8 cellular contexts compared by ENCODE assay signal in the genomic region with DNA sequence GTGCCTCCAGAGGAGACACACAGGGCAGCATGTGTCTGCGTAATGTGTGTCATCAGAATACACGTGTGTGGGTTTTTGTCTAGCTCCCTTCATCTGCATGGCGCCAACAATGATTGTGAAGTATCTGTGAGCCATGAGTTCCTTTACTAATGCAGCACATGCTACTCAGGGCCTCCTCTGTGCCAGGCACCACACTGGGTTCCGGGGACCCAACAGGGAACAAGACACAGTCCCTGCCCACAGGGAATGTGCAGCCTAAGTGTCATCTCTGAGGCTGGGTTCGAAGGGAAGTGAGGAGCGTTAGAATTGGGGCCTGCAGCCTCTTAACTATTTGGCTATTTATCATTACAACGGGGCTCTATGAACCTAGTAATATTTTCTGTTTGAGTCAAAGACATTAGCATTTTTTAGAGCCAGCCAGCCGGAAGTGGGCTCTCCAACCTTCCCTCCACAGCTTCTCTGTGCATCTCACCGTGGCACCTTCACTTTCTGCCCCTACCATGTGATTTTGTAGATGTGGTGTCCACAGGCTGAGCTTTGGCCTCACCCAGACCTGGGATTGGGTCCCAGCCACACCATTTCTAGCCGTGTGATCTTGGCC. TPM values are rescaled to one million over a fixed set of nuclear protein-coding genes. Genes with fewer than 3 reads are reported as not detected.
A peak's percentile ranks its signal among the peaks of the same experiment; 100 is the strongest.
DNase-seq lines count a peak whose midpoint lies in the region; ATAC-seq and TF ChIP-seq lines count a peak whose summit lies in the region.

No MANE protein-coding gene starts in this region.

- no peaks in the 10 kb centered on the region for H3K4me1 ChIP-seq in neuronal stem cell (ENCODE audit: control insufficient read depth in 2 of 2, insufficient read depth in 1 of 2, low read depth in 1 of 2, low read length in 2 of 2)
- H3K4me1 ChIP-seq in PC-3 (ENCODE audit: insufficient read depth, low read length) = peaks cover 10% of the 10 kb centered on the region; the same call in 1 of the 2 replicates
- H3K4me1 ChIP-seq in endodermal cell (ENCODE audit: control insufficient read depth, insufficient read depth, low read length) = no peaks in the 10 kb centered on the region

- H2BK12ac ChIP-seq in neuronal stem cell (ENCODE audit: low read length) = no peak overlapping the region

- peak; percentile 59 for ATAC-seq in GM18907 (IDR thresholded peaks at IDR 0.05; ENCODE audit: unreplicated experiment)
- peak; percentile 41 for ATAC-seq in HG02973 (IDR thresholded peaks at IDR 0.05; ENCODE audit: unreplicated experiment)
- no peak for ATAC-seq in PC-3

- WGBS in neuronal stem cell (ENCODE audit: extremely low coverage in 2 of 2, insufficient read length in 2 of 2, insufficient replicate concordance in 1 of 2), 2 donors = no CpG with 5 or more reads among the region's 10 CpGs
- 87 to 91% methylated on average over 8 to 9 of the region's 10 CpGs for WGBS in endodermal cell (ENCODE audit: insufficient coverage in 1 of 2, insufficient read length in 1 of 2), 2 experiments

- H3K18ac ChIP-seq in neuronal stem cell (ENCODE audit: low read length) = no peak overlapping the region

- no peak overlapping the region for H2AK5ac ChIP-seq in neuronal stem cell (ENCODE audit: low read depth, low read length)

- H3K4me3 Mint-ChIP-seq in endodermal cell = no peak overlapping the region

- no peaks in the 10 kb centered on the region for H3K4me1 Mint-ChIP-seq in endodermal cell

- DNase-seq in activated CD4-positive, alpha-beta T cell treated with anti-CD3 and anti-CD28 coated beads, Interleukin-2, amount 50 U/mL, for 4 hours = peak; percentile 12 to 14
- no peak for DNase-seq in neuronal stem cell (ENCODE audit: low spot score)
- DNase-seq in H7 = no peak
- DNase-seq in PC-3 = no peak
- no peak for DNase-seq in NCI-H1092 treated with DMSO at 0.1 percent for 48 hours (lab: John Stamatoyannopoulos, UW)
- DNase-seq in endodermal cell = no peak

- H3K4me2 ChIP-seq in neuronal stem cell (ENCODE audit: insufficient read depth, low read length, poor library complexity, severe bottlenecking) (no peak overlapping the region), PC-3 (ENCODE audit: low read length) (no peak overlapping the region)

- H3K27me3 Mint-ChIP-seq in endodermal cell (ENCODE audit: insufficient read depth) = peaks cover 8% of the 10 kb centered on the region

- H2BK5ac ChIP-seq in neuronal stem cell (ENCODE audit: low read length) = no peak overlapping the region

- BruUV-seq in PC-3 (replicated peaks; lab: Mats Ljungman, UMichigan) = no TSS peak

- no peak overlapping the region for H4K91ac ChIP-seq in neuronal stem cell (ENCODE audit: low read depth, low read length, poor library complexity)

- H2AFZ ChIP-seq in neuronal stem cell (ENCODE audit: low read length) (peak overlapping the region; percentile 69), PC-3 (ENCODE audit: low read length) (no peak overlapping the region)

- H2BK120ac ChIP-seq in neuronal stem cell (ENCODE audit: low read depth, low read length) = no peak overlapping the region

- H3K27me3 ChIP-seq in neuronal stem cell (ENCODE audit: control insufficient read depth in 3 of 3, insufficient read depth in 3 of 3, low read depth in 1 of 3, low read length in 3 of 3) (peaks cover 0 to 2% (median 0%) of the 10 kb centered on the region in 3 experiments), H7 (ENCODE audit: control insufficient read depth, insufficient read depth, low read length) (no peaks in the 10 kb centered on the region), PC-3 (ENCODE audit: low read length) (no peaks in the 10 kb centered on the region), endodermal cell (ENCODE audit: control insufficient read depth, insufficient read depth, low read length, poor library complexity, severe bottlenecking) (no peaks in the 10 kb centered on the region)

- no peak overlapping the region for H2BK15ac ChIP-seq in neuronal stem cell (ENCODE audit: low read length)

- no peak overlapping the region for H3K27ac Mint-ChIP-seq in endodermal cell

- H3K27ac ChIP-seq in neuronal stem cell (replicated peaks; ENCODE audit: low read length) (no peak overlapping the region), PC-3 (ENCODE audit: low read length) (no peak overlapping the region), endodermal cell (ENCODE audit: low read depth, low read length) (no peak overlapping the region)

- H3K14ac ChIP-seq in neuronal stem cell (ENCODE audit: low read length) = peak overlapping the region; percentile 98

- H4K20me1 ChIP-seq in PC-3 (ENCODE audit: low read length) = no peaks in the 10 kb centered on the region

- H3K36me3 ChIP-seq in neuronal stem cell (replicated peaks in 1 of 2; ENCODE audit: control insufficient read depth in 2 of 2, insufficient read depth in 2 of 2, low read length in 2 of 2) (no peaks in the 10 kb centered on the region), H7 (replicated peaks; ENCODE audit: control insufficient read depth, insufficient read depth, low read length) (no peaks in the 10 kb centered on the region), PC-3 (ENCODE audit: low read depth, low read length) (no peaks in the 10 kb centered on the region), endodermal cell (ENCODE audit: control insufficient read depth, insufficient read depth, low read length) (no peaks in the 10 kb centered on the region)

- POLR2A ChIA-PET in PC-3 (lab: Charles Lee; ENCODE audit: unreplicated experiment) = no interaction called here

- H3K23ac ChIP-seq in neuronal stem cell (ENCODE audit: low read depth, low read length, poor library complexity) = no peak overlapping the region

- H3K9me3 ChIP-seq in neuronal stem cell (replicated peaks in 1 of 2; ENCODE audit: control insufficient read depth in 2 of 2, insufficient read depth in 1 of 2, low read depth in 1 of 2, low read length in 2 of 2) (peaks cover 0 to 1% of the 10 kb centered on the region in 2 donors), PC-3 (ENCODE audit: low read length) (no peaks in the 10 kb centered on the region), endodermal cell (ENCODE audit: control insufficient read depth, low read length) (no peaks in the 10 kb centered on the region)

- no peaks in the 10 kb centered on the region for H3K79me2 ChIP-seq in PC-3 (ENCODE audit: low read length)

- H3K4me3 ChIP-seq in neuronal stem cell (ENCODE audit: low read length in 2 of 2) = no peak overlapping the region
- no peak overlapping the region for H3K4me3 ChIP-seq in H7 (ENCODE audit: insufficient read depth, low read depth, low read length)
- H3K4me3 ChIP-seq in PC-3 (ENCODE audit: low read length) = no peak overlapping the region
- H3K4me3 ChIP-seq in endodermal cell (ENCODE audit: low read length) = no peak overlapping the region

- TF ChIP-seq CTCF in PC-3 (conservative IDR thresholded peaks at IDR 0.05; ENCODE audit: low read depth, low read length) = no peak
- no peak for TF ChIP-seq CTCF in endodermal cell (conservative IDR thresholded peaks at IDR 0.05)

- no peaks in the 10 kb centered on the region for H3F3A ChIP-seq in PC-3 (ENCODE audit: low read length, unreplicated experiment)

- H3K9me2 ChIP-seq in PC-3 (replicated peaks; ENCODE audit: low read length) = no peaks in the 10 kb centered on the region

- intact Hi-C loops in PC-3 (cut with micrococcal nuclease) = no loop called here

- no peak overlapping the region for H3K4ac ChIP-seq in neuronal stem cell (ENCODE audit: low read length)

- H3K36me3 Mint-ChIP-seq in endodermal cell (ENCODE audit: low read depth) = no peaks in the 10 kb centered on the region

- CTCF ChIA-PET in PC-3 (lab: Charles Lee) = no interaction called here

- H3K9me3 Mint-ChIP-seq in endodermal cell = no peaks in the 10 kb centered on the region

- no peaks in the 10 kb centered on the region for H3K79me1 ChIP-seq in neuronal stem cell (ENCODE audit: low read depth, low read length)

- no peak overlapping the region for H4K8ac ChIP-seq in neuronal stem cell (ENCODE audit: low read depth, low read length)

- H3K9ac ChIP-seq in neuronal stem cell (ENCODE audit: low read depth, low read length, poor library complexity) = no peak overlapping the region
- H3K9ac ChIP-seq in PC-3 (ENCODE audit: low read length) = no peak overlapping the region
- H3K9ac ChIP-seq in endodermal cell (ENCODE audit: extremely low read depth, low read length, poor library complexity, severe bottlenecking) = no peak overlapping the region

RNA-seq across cellular contexts. Expression of a gene that starts 43.9 kb away (rescaled TPM):
- not detected for polyA plus RNA-seq in neuronal stem cell (2013, experiment 1 of 2)
- polyA plus RNA-seq in neuronal stem cell (2013, experiment 2 of 2) = not detected
- not detected in 2 replicates for total RNA-seq in H7 (2014; rRNA removed; shearing (Covaris generic))
- total RNA-seq in PC-3 (2014; rRNA removed) (346 and 422 TPM in 2 replicates), endodermal cell (not detected)
- not detected for polyA plus RNA-seq in endodermal cell (2013, experiment 1 of 2)
- polyA plus RNA-seq in endodermal cell (2013, experiment 2 of 2) = not detected

RNA-seq across cellular contexts. Expression of a gene that starts 55.4 kb away (rescaled TPM):
- 17.5 TPM for polyA plus RNA-seq in neuronal stem cell (2013, experiment 1 of 2)
- 16.8 TPM for polyA plus RNA-seq in neuronal stem cell (2013, experiment 2 of 2)
- total RNA-seq in H7 (2014; rRNA removed; shearing (Covaris generic)) = 38.2 and 41.4 TPM in 2 replicates
- total RNA-seq in PC-3 (2014; rRNA removed) (65.9 and 72.9 TPM in 2 replicates), endodermal cell (10 to 100 TPM; 36.4 to 36.8 TPM)
- 31.8 TPM for polyA plus RNA-seq in endodermal cell (2013, experiment 1 of 2)
- 34.2 TPM for polyA plus RNA-seq in endodermal cell (2013, experiment 2 of 2)

Comparison
In these comparisons a context has a peak if more than half of its experiments do, and no peak if none do; other contexts are left out.
1. DNase-seq: peak in activated CD4-positive, alpha-beta T cell treated with anti-CD3 and anti-CD28 coated beads, Interleukin-2, amount 50 U/mL, for 4 hours (2 of 2); none in neuronal stem cell (single experiment), H7 (single experiment), PC-3 (single experiment), NCI-H1092 treated with DMSO at 0.1 percent for 48 hours (single experiment) and endodermal cell (single experiment).
2. RNA of a gene that starts 43.9 kb away (total RNA-seq): 346 to 422 TPM in PC-3; not detected in H7 and not detected in endodermal cell; every median in the first group is over 100 times any median in the second.